Comparison of ENCODE assay signal across 1 cellular context in genomic region chr4:153564630-153565525, GRCh38.
TF ChIP-seq lines count a peak whose summit lies in the region.

No MANE protein-coding gene starts in this region.

TF ChIP-seq in HepG2, 621 proteins besides CTCF, POLR2A, EP300 and RAD21 (continued from another document and continues in another):
- TF ChIP-seq ZNF407 (CRISPR knock-in tag; IDR thresholded peaks at IDR 0.05; ENCODE audit: not compliant biosample characterization) (no peak), HMG20B (CRISPR knock-in tag; conservative IDR thresholded peaks at IDR 0.05) (peak; percentile 79; the same call in 1 of the 2 replicates), SAFB2 (CRISPR knock-in tag; IDR thresholded peaks at IDR 0.05; ENCODE audit: borderline replicate concordance, low read depth) (no peak), PPARG (CRISPR knock-in tag; conservative IDR thresholded peaks at IDR 0.05) (peak; percentile 63), FLYWCH1 (CRISPR knock-in tag; IDR thresholded peaks at IDR 0.05) (no peak), HOXD1 (CRISPR knock-in tag; IDR thresholded peaks at IDR 0.05) (no peak), ZSCAN20 (CRISPR knock-in tag; IDR thresholded peaks at IDR 0.05; ENCODE audit: borderline replicate concordance) (no peak), ZNF337 (CRISPR knock-in tag; IDR thresholded peaks at IDR 0.05; ENCODE audit: borderline replicate concordance, low read depth) (0 out of 2 replicates have a peak, but pooled peaks have one; percentile 84), ZNF225 (CRISPR knock-in tag; IDR thresholded peaks at IDR 0.05) (no peak), ZNF746 (CRISPR knock-in tag; IDR thresholded peaks at IDR 0.05) (peak; percentile 70; the same call in 1 of the 2 replicates), ISL2 (CRISPR knock-in tag; IDR thresholded peaks at IDR 0.05) (peak; percentile 85), FOXK1 (CRISPR knock-in tag; IDR thresholded peaks at IDR 0.05; ENCODE audit: borderline replicate concordance, low read depth) (peak; percentile 98; the same call in 1 of the 2 replicates), ZNF720 (CRISPR knock-in tag; IDR thresholded peaks at IDR 0.05) (no peak), ZBTB34 (CRISPR knock-in tag; IDR thresholded peaks at IDR 0.05) (no peak), KLF13 (CRISPR knock-in tag; IDR thresholded peaks at IDR 0.05) (no peak), ZNF496 (CRISPR knock-in tag; IDR thresholded peaks at IDR 0.05; ENCODE audit: insufficient replicate concordance) (no peak), TFE3 (CRISPR knock-in tag; IDR thresholded peaks at IDR 0.05) (peak; percentile 75; the same call in 1 of the 2 replicates), ZFY (CRISPR knock-in tag; IDR thresholded peaks at IDR 0.05) (no peak), NFKBIZ (CRISPR knock-in tag; IDR thresholded peaks at IDR 0.05) (peak; percentile 87; the same call in 1 of the 2 replicates), ZNF292 (CRISPR knock-in tag; IDR thresholded peaks at IDR 0.05; ENCODE audit: borderline replicate concordance, low read depth) (peak; percentile 78; the same call in 1 of the 2 replicates), ZNF121 (CRISPR knock-in tag; IDR thresholded peaks at IDR 0.05) (no peak)
- TF ChIP-seq, protein P1, sequence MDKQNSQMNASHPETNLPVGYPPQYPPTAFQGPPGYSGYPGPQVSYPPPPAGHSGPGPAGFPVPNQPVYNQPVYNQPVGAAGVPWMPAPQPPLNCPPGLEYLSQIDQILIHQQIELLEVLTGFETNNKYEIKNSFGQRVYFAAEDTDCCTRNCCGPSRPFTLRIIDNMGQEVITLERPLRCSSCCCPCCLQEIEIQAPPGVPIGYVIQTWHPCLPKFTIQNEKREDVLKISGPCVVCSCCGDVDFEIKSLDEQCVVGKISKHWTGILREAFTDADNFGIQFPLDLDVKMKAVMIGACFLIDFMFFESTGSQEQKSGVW (CRISPR knock-in tag; IDR thresholded peaks at IDR 0.05; ENCODE audit: borderline replicate concordance): no peak
- TF ChIP-seq, protein P2, sequence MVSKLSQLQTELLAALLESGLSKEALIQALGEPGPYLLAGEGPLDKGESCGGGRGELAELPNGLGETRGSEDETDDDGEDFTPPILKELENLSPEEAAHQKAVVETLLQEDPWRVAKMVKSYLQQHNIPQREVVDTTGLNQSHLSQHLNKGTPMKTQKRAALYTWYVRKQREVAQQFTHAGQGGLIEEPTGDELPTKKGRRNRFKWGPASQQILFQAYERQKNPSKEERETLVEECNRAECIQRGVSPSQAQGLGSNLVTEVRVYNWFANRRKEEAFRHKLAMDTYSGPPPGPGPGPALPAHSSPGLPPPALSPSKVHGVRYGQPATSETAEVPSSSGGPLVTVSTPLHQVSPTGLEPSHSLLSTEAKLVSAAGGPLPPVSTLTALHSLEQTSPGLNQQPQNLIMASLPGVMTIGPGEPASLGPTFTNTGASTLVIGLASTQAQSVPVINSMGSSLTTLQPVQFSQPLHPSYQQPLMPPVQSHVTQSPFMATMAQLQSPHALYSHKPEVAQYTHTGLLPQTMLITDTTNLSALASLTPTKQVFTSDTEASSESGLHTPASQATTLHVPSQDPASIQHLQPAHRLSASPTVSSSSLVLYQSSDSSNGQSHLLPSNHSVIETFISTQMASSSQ (IDR thresholded peaks at IDR 0.05; ENCODE audit: low read depth): peak; percentile 57; the same call in 1 of the 2 replicates
- TF ChIP-seq, protein P2 (CRISPR knock-in tag; IDR thresholded peaks at IDR 0.05; ENCODE audit: borderline replicate concordance): peak; percentile 67; the same call in 1 of the 2 replicates
- TF ChIP-seq, protein P3, sequence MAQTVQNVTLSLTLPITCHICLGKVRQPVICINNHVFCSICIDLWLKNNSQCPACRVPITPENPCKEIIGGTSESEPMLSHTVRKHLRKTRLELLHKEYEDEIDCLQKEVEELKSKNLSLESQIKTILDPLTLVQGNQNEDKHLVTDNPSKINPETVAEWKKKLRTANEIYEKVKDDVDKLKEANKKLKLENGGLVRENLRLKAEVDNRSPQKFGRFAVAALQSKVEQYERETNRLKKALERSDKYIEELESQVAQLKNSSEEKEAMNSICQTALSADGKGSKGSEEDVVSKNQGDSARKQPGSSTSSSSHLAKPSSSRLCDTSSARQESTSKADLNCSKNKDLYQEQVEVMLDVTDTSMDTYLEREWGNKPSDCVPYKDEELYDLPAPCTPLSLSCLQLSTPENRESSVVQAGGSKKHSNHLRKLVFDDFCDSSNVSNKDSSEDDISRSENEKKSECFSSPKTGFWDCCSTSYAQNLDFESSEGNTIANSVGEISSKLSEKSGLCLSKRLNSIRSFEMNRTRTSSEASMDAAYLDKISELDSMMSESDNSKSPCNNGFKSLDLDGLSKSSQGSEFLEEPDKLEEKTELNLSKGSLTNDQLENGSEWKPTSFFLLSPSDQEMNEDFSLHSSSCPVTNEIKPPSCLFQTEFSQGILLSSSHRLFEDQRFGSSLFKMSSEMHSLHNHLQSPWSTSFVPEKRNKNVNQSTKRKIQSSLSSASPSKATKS (CRISPR knock-in tag; IDR thresholded peaks at IDR 0.05): no peak
- TF ChIP-seq, protein P4, sequence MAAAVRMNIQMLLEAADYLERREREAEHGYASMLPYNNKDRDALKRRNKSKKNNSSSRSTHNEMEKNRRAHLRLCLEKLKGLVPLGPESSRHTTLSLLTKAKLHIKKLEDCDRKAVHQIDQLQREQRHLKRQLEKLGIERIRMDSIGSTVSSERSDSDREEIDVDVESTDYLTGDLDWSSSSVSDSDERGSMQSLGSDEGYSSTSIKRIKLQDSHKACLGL (CRISPR knock-in tag; IDR thresholded peaks at IDR 0.05): no peak
- TF ChIP-seq, protein P5, sequence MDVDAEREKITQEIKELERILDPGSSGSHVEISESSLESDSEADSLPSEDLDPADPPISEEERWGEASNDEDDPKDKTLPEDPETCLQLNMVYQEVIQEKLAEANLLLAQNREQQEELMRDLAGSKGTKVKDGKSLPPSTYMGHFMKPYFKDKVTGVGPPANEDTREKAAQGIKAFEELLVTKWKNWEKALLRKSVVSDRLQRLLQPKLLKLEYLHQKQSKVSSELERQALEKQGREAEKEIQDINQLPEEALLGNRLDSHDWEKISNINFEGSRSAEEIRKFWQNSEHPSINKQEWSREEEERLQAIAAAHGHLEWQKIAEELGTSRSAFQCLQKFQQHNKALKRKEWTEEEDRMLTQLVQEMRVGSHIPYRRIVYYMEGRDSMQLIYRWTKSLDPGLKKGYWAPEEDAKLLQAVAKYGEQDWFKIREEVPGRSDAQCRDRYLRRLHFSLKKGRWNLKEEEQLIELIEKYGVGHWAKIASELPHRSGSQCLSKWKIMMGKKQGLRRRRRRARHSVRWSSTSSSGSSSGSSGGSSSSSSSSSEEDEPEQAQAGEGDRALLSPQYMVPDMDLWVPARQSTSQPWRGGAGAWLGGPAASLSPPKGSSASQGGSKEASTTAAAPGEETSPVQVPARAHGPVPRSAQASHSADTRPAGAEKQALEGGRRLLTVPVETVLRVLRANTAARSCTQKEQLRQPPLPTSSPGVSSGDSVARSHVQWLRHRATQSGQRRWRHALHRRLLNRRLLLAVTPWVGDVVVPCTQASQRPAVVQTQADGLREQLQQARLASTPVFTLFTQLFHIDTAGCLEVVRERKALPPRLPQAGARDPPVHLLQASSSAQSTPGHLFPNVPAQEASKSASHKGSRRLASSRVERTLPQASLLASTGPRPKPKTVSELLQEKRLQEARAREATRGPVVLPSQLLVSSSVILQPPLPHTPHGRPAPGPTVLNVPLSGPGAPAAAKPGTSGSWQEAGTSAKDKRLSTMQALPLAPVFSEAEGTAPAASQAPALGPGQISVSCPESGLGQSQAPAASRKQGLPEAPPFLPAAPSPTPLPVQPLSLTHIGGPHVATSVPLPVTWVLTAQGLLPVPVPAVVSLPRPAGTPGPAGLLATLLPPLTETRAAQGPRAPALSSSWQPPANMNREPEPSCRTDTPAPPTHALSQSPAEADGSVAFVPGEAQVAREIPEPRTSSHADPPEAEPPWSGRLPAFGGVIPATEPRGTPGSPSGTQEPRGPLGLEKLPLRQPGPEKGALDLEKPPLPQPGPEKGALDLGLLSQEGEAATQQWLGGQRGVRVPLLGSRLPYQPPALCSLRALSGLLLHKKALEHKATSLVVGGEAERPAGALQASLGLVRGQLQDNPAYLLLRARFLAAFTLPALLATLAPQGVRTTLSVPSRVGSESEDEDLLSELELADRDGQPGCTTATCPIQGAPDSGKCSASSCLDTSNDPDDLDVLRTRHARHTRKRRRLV (CRISPR knock-in tag; IDR thresholded peaks at IDR 0.05): no peak
